Comparison of ENCODE assay signal across 17 cellular contexts in the genomic region with DNA sequence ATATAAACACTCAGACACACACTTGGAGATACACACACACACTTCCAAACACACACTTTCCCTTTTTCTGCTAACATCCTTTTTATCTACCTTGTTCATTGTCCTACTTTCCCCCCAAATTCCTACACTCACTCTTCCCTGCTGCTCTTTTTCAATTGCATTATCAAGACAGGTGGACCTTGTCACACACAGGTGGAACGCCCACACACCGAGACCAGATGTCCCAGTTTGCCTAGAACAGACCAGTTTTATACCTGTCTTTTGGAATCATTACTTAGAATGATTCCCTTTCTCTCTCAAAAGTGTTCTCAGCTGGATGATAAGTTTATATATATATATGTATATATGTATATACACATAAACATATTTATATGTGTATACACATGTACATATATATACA. TPM values are rescaled to one million over a fixed set of nuclear protein-coding genes. Genes with fewer than 3 reads are reported as not detected.
DNase-seq lines count a peak whose midpoint lies in the region; ATAC-seq and TF ChIP-seq lines count a peak whose summit lies in the region.
"Had no signal": no experiment of that assay in that cellular context is flagged by ENCODE, and none has a peak within 500 bp of the region (broad histone marks: within the 10 kb centered on the region; RNA-seq: fewer than 3 reads in every experiment).

No MANE protein-coding gene starts in this region.

- CTCF ChIA-PET in activated naive CD4-positive, alpha-beta T cell treated with anti-CD3 and anti-CD28 coated beads, Interleukin-2, amount 10 ng/mL, durations not matched to agents 7 days and 5 days (lab: Charles Lee), result no interaction called here

- ATAC-seq in left colon (peak; percentile 62), GM21515 (IDR thresholded peaks at IDR 0.05; ENCODE audit: unreplicated experiment) (no peak), HG02852 (IDR thresholded peaks at IDR 0.05; ENCODE audit: unreplicated experiment) (no peak)

- no peaks in the 10 kb centered on the region for H3K27me3 Mint-ChIP-seq in activated naive CD4-positive, alpha-beta T cell treated with anti-CD3 and anti-CD28 coated beads, Interleukin-2, amount 50 U/mL, for 24 hours
- no peaks in the 10 kb centered on the region for H3K27me3 Mint-ChIP-seq in activated naive CD4-positive, alpha-beta T cell treated with anti-CD3 and anti-CD28 coated beads, Interleukin-2, amount 10 ng/mL, durations not matched to agents 7 days and 5 days
- no peaks in the 10 kb centered on the region for H3K27me3 Mint-ChIP-seq in progenitor cell of endocrine pancreas
- H3K27me3 Mint-ChIP-seq: IgD-negative memory B cell had no signal

- no peaks in the 10 kb centered on the region for H3K36me3 Mint-ChIP-seq in activated naive CD4-positive, alpha-beta T cell treated with anti-CD3 and anti-CD28 coated beads, Interleukin-2, amount 50 U/mL, for 24 hours
- H3K36me3 Mint-ChIP-seq in activated naive CD4-positive, alpha-beta T cell treated with anti-CD3 and anti-CD28 coated beads, Interleukin-2, amount 10 ng/mL, durations not matched to agents 7 days and 5 days, result no peaks in the 10 kb centered on the region
- no peaks in the 10 kb centered on the region for H3K36me3 Mint-ChIP-seq in progenitor cell of endocrine pancreas (ENCODE audit: insufficient read depth)
- H3K36me3 Mint-ChIP-seq: CD8-positive, alpha-beta memory T cell; IgD-negative memory B cell had no signal

- TF ChIP-seq CTCF in progenitor cell of endocrine pancreas (IDR thresholded peaks at IDR 0.05; ENCODE audit: unreplicated experiment), result no peak

- no peak for DNase-seq in activated naive CD4-positive, alpha-beta T cell treated with anti-CD3 and anti-CD28 coated beads, Interleukin-2, amount 10 ng/mL, durations not matched to agents 7 days and 5 days
- DNase-seq in cerebellum (ENCODE audit: low spot score) (peak; percentile 31), left colon (no peak), progenitor cell of endocrine pancreas (ENCODE audit: low spot score, unreplicated experiment) (no peak)
- DNase-seq: 8988T; AML-193; Caco-2; CD8-positive, alpha-beta memory T cell; DND-41; GF-D8; GOT3; HFFc6; KG1 had no signal

- no peaks in the 10 kb centered on the region for H3K9me3 Mint-ChIP-seq in activated naive CD4-positive, alpha-beta T cell treated with anti-CD3 and anti-CD28 coated beads, Interleukin-2, amount 50 U/mL, for 24 hours
- peaks cover 7% of the 10 kb centered on the region for H3K9me3 Mint-ChIP-seq in activated naive CD4-positive, alpha-beta T cell treated with anti-CD3 and anti-CD28 coated beads, Interleukin-2, amount 10 ng/mL, durations not matched to agents 7 days and 5 days
- H3K9me3 Mint-ChIP-seq in progenitor cell of endocrine pancreas (ENCODE audit: low read depth), result no peaks in the 10 kb centered on the region
- H3K9me3 Mint-ChIP-seq: HFFc6 had no signal

- intact Hi-C loops in left colon (cut with DNase I, micrococcal nuclease), result no loop called here

- H3K4me3 Mint-ChIP-seq in activated naive CD4-positive, alpha-beta T cell treated with anti-CD3 and anti-CD28 coated beads, Interleukin-2, amount 50 U/mL, for 24 hours, result no peak overlapping the region
- no peak overlapping the region for H3K4me3 Mint-ChIP-seq in activated naive CD4-positive, alpha-beta T cell treated with anti-CD3 and anti-CD28 coated beads, Interleukin-2, amount 10 ng/mL, durations not matched to agents 7 days and 5 days
- H3K4me3 Mint-ChIP-seq in progenitor cell of endocrine pancreas (ENCODE audit: low read depth), result no peak overlapping the region
- H3K4me3 Mint-ChIP-seq: CD8-positive, alpha-beta memory T cell; HFFc6 had no signal

- no peaks in the 10 kb centered on the region for H3K4me1 Mint-ChIP-seq in activated naive CD4-positive, alpha-beta T cell treated with anti-CD3 and anti-CD28 coated beads, Interleukin-2, amount 50 U/mL, for 24 hours
- no peaks in the 10 kb centered on the region for H3K4me1 Mint-ChIP-seq in activated naive CD4-positive, alpha-beta T cell treated with anti-CD3 and anti-CD28 coated beads, Interleukin-2, amount 10 ng/mL, durations not matched to agents 7 days and 5 days
- H3K4me1 Mint-ChIP-seq in progenitor cell of endocrine pancreas (ENCODE audit: low read depth), result peaks cover 21% of the 10 kb centered on the region
- H3K4me1 Mint-ChIP-seq: CD8-positive, alpha-beta memory T cell; IgD-negative memory B cell had no signal

- peak overlapping the region; percentile 1 for H3K27ac Mint-ChIP-seq in activated naive CD4-positive, alpha-beta T cell treated with anti-CD3 and anti-CD28 coated beads, Interleukin-2, amount 50 U/mL, for 24 hours
- no peak overlapping the region for H3K27ac Mint-ChIP-seq in activated naive CD4-positive, alpha-beta T cell treated with anti-CD3 and anti-CD28 coated beads, Interleukin-2, amount 10 ng/mL, durations not matched to agents 7 days and 5 days
- H3K27ac Mint-ChIP-seq in progenitor cell of endocrine pancreas, result no peak overlapping the region
- H3K27ac Mint-ChIP-seq: CD8-positive, alpha-beta memory T cell; HFFc6; IgD-negative memory B cell had no signal

RNA-seq across cellular contexts. Expression of a gene that starts 50.7 kb away (rescaled TPM):
- total RNA-seq in cerebellum (10.7 TPM), left colon (10 to 100 TPM; 44.4 to 71.1 TPM), progenitor cell of endocrine pancreas (12.4 and 12.8 TPM in 2 replicates)
- total RNA-seq: CD8-positive, alpha-beta memory T cell had no signal
